1 cellular context compared by ENCODE assay signal in the genomic region with DNA sequence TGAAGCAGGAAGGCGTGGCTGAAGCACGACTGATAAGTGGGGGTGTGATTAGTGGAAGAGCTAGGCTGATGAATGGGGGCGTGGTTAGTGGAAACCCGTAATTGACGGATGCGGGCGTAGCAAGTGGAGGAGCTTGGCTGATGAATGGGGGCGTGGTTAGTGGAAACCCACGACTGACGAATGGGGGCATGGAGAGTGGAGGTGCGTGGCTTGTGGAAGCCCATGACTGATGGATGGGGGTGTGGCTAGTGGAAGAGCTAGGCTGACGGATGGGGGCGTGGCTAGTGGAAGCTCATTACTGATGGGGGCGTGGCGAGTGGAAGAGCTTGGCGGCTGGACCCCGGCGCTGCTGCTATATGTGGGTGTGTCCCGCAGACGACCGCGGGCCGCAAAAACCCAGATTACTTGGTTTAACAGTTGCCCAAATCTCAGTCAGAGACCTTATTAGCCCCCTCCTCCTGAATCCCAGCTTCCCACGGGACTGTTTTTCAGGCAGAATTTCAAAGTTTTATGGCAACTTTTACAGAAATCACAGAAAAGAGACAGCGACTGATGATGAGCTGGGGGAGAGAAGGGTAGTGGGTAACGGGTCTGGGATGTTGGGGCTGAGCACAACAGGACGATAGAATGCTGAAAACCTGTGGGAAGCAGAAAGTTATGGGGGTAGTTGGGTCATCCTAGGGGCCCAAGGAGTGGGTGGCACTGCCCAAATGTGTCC.
TF ChIP-seq lines count a peak whose summit lies in the region.

No MANE protein-coding gene starts in this region.

TF ChIP-seq in HepG2, 621 proteins besides CTCF, POLR2A, EP300 and RAD21:
- TF ChIP-seq, protein P1, sequence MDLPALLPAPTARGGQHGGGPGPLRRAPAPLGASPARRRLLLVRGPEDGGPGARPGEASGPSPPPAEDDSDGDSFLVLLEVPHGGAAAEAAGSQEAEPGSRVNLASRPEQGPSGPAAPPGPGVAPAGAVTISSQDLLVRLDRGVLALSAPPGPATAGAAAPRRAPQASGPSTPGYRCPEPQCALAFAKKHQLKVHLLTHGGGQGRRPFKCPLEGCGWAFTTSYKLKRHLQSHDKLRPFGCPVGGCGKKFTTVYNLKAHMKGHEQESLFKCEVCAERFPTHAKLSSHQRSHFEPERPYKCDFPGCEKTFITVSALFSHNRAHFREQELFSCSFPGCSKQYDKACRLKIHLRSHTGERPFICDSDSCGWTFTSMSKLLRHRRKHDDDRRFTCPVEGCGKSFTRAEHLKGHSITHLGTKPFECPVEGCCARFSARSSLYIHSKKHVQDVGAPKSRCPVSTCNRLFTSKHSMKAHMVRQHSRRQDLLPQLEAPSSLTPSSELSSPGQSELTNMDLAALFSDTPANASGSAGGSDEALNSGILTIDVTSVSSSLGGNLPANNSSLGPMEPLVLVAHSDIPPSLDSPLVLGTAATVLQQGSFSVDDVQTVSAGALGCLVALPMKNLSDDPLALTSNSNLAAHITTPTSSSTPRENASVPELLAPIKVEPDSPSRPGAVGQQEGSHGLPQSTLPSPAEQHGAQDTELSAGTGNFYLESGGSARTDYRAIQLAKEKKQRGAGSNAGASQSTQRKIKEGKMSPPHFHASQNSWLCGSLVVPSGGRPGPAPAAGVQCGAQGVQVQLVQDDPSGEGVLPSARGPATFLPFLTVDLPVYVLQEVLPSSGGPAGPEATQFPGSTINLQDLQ (CRISPR knock-in tag; IDR thresholded peaks at IDR 0.05) = no peak
- TF ChIP-seq SAP130 (CRISPR knock-in tag; IDR thresholded peaks at IDR 0.05; ENCODE audit: low read depth) = 0 out of 2 replicates have a peak, but pooled peaks have one; percentile 13
- TF ChIP-seq, protein P2, sequence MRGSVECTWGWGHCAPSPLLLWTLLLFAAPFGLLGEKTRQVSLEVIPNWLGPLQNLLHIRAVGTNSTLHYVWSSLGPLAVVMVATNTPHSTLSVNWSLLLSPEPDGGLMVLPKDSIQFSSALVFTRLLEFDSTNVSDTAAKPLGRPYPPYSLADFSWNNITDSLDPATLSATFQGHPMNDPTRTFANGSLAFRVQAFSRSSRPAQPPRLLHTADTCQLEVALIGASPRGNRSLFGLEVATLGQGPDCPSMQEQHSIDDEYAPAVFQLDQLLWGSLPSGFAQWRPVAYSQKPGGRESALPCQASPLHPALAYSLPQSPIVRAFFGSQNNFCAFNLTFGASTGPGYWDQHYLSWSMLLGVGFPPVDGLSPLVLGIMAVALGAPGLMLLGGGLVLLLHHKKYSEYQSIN (CRISPR knock-in tag; IDR thresholded peaks at IDR 0.05; ENCODE audit: borderline replicate concordance) = no peak
